ENCODE assay signal across 1 cellular context in the genomic region with DNA sequence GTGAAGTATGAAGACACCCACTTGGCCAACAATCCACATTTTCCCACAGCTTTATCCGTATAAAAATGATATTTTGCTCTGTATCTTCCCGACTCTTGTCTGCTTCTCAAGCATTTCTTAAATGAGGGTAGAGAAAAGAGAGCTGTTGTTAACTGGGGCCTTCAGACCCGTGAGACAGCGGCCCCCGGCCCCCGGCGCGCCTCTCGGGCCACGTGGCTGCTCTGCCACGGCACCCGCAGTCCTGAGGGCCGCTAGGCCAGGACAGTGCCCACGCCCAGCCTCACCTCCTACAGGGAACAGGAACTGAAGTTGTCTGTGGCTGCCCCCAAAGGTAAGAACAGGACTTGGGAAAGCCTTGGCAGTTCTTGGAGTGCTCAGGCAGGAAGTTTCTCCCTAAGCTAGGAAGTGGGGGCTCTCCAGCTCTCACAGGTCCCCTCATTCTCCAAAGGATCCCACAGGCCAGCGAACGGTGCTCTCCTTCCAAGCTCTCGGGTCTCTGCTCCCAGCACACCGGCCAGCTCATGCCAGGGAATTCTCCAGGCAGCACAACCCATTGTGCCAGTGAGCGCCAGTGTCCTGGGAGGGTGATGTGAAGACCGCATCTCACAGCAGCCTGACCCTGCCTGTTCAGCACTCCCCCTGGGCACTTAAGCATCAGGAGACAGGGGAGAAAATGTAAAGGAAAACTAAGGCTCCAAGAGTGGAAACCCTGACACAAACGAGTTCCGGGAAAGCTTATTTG.
TF ChIP-seq lines count a peak whose summit lies in the region.

No MANE protein-coding gene starts in this region.

TF ChIP-seq in SK-N-SH, 30 proteins besides CTCF, POLR2A, EP300 and RAD21 (continued from another document):
- no peak for TF ChIP-seq TAF1 (IDR thresholded peaks at IDR 0.05; ENCODE audit: borderline replicate concordance, low read depth, low read length)
- TF ChIP-seq POLR2AphosphoS5 (IDR thresholded peaks at IDR 0.05; ENCODE audit: low read depth, low read length), result no peak
- TF ChIP-seq GATA2 (CRISPR knock-in tag; IDR thresholded peaks at IDR 0.05), result no peak
- no peak for TF ChIP-seq SMC3 (IDR thresholded peaks at IDR 0.05; ENCODE audit: low read depth, low read length)
- TF ChIP-seq YY1 (IDR thresholded peaks at IDR 0.05; ENCODE audit: low read depth), result no peak
